ENCODE assay signal across 1 cellular context in the genomic region with DNA sequence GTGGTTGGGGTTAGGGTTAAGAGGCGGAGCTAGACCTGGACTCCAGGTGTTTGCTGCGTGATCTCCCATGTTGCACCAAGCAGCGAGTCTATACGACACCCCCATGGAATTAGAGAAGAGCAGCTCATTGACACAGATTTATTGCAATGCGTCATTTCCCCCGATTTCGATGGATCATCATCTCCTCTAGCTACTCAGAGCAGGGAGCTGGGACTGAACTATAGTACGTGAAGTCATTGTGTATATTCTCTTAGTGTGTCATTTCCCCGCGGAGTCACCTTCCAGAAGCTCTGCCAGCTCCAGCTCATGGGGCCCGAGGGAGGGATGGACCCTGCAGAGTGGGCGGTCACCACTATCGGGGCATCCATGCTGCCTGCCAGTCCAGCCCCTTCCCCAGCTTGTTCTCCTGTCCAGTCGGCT.
TF ChIP-seq lines count a peak whose summit lies in the region.

No MANE protein-coding gene starts in this region.

TF ChIP-seq in HepG2, 621 proteins besides CTCF, POLR2A, EP300 and RAD21:
- TF ChIP-seq ZMYM3 (CRISPR knock-in tag; IDR thresholded peaks at IDR 0.05) (no peak), ZIK1 (CRISPR knock-in tag; IDR thresholded peaks at IDR 0.05; ENCODE audit: borderline replicate concordance, low read depth) (no peak), ZNF687 (CRISPR knock-in tag; IDR thresholded peaks at IDR 0.05) (peak; percentile 13; the same call in 1 of the 2 replicates), THAP9 (CRISPR knock-in tag; IDR thresholded peaks at IDR 0.05; ENCODE audit: borderline replicate concordance) (no peak)
